In genomic region chr7:53397911-53398310, GRCh38 we compare ENCODE assay signal across 15 cellular contexts.
"Had no signal": no experiment of that assay in that cellular context is flagged by ENCODE, and none has a peak within 500 bp of the region (broad histone marks: within the 10 kb centered on the region; RNA-seq: fewer than 3 reads in every experiment).

No MANE protein-coding gene starts in this region.

- H3K9me3 Mint-ChIP-seq: stimulated activated memory B cell treated with anti-CD40 and anti-IgM and Interleukin-4, amounts not matched to agents 10 μg/mL and 1 μg/mL and 100 μg/mL, for 72 hours had no signal

- H3K4me3 Mint-ChIP-seq: naive thymus-derived CD8-positive, alpha-beta T cell; neural crest cell; stimulated activated memory B cell treated with anti-CD40 and anti-IgM and Interleukin-4, amounts not matched to agents 10 μg/mL and 1 μg/mL and 100 μg/mL, for 72 hours; stimulated activated naive CD8-positive, alpha-beta T cell treated with anti-CD3 and anti-CD28 coated beads, Interleukin-15, Interleukin-2, amounts not matched to agents 100 ng/mL and 50 ng/mL, for 24 hours had no signal

- H3K27me3 Mint-ChIP-seq: naive thymus-derived CD8-positive, alpha-beta T cell; stimulated activated memory B cell treated with anti-CD40 and anti-IgM and Interleukin-4, amounts not matched to agents 10 μg/mL and 1 μg/mL and 100 μg/mL, for 72 hours; stimulated activated naive CD8-positive, alpha-beta T cell treated with anti-CD3 and anti-CD28 coated beads, Interleukin-15, Interleukin-2, amounts not matched to agents 100 ng/mL and 50 ng/mL, for 24 hours had no signal

- H3K27me3 ChIP-seq: dorsolateral prefrontal cortex, heart right ventricle, tibial artery, upper lobe of right lung, vagina had no signal

- DNase-seq: cortex of kidney; dorsolateral prefrontal cortex; effector CD8-positive, alpha-beta T cell; heart right ventricle; hypothalamus; islet precursor cell; naive thymus-derived CD8-positive, alpha-beta T cell; right cardiac atrium; stimulated activated CD4-positive, alpha-beta T cell treated with anti-CD3 and anti-CD28 coated beads, Interleukin-4, amount 100 ng/mL, for 24 hours; tibial artery; upper lobe of right lung had no signal

- H3K9me3 ChIP-seq: tibial artery, upper lobe of right lung, vagina had no signal

- H3K4me3 ChIP-seq: dorsolateral prefrontal cortex, heart right ventricle, tibial artery, upper lobe of right lung, vagina had no signal

- H3K4me1 Mint-ChIP-seq: naive thymus-derived CD8-positive, alpha-beta T cell; neural crest cell; stimulated activated memory B cell treated with anti-CD40 and anti-IgM and Interleukin-4, amounts not matched to agents 10 μg/mL and 1 μg/mL and 100 μg/mL, for 72 hours had no signal

- H3K36me3 Mint-ChIP-seq: naive thymus-derived CD8-positive, alpha-beta T cell; stimulated activated memory B cell treated with anti-CD40 and anti-IgM and Interleukin-4, amounts not matched to agents 10 μg/mL and 1 μg/mL and 100 μg/mL, for 72 hours had no signal

- H3K4me1 ChIP-seq: heart right ventricle, tibial artery, upper lobe of right lung, vagina had no signal

- H3K27ac ChIP-seq: dorsolateral prefrontal cortex, heart right ventricle, tibial artery, upper lobe of right lung, vagina had no signal

- H3K27ac Mint-ChIP-seq: naive thymus-derived CD8-positive, alpha-beta T cell; stimulated activated memory B cell treated with anti-CD40 and anti-IgM and Interleukin-4, amounts not matched to agents 10 μg/mL and 1 μg/mL and 100 μg/mL, for 72 hours; stimulated activated naive CD8-positive, alpha-beta T cell treated with anti-CD3 and anti-CD28 coated beads, Interleukin-15, Interleukin-2, amounts not matched to agents 100 ng/mL and 50 ng/mL, for 24 hours had no signal

- H3K36me3 ChIP-seq: heart right ventricle, tibial artery, upper lobe of right lung, vagina had no signal
